In the genomic region with DNA sequence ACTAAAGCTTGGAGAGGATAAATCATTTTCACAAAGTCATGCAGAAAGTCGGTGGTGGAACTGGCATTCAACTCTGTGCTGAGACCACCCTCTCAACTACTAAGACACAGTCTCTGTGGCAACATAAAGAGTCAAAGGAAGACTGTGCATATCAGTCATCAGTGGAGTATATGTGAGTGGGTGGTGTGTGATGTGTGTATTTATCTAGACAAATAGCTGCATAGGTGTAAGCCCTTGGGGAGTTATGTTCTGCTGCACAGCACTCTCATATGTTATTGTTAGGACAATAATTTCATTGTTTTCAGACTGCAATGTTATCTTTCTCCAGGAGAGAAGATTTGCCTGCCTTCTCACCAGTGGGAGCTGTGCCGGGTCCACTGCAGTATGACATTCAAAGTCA, we compare ENCODE assay signal across 17 cellular contexts.
DNase-seq lines count a peak whose midpoint lies in the region; ATAC-seq and TF ChIP-seq lines count a peak whose summit lies in the region.
"Had no signal": no experiment of that assay in that cellular context is flagged by ENCODE, and none has a peak within 500 bp of the region (broad histone marks: within the 10 kb centered on the region; RNA-seq: fewer than 3 reads in every experiment).

No MANE protein-coding gene starts in this region.

- H3K9me3 ChIP-seq in HEK293 (ENCODE audit: control insufficient read depth, insufficient read depth, low read depth, low read length) = no peaks in the 10 kb centered on the region
- H3K9me3 ChIP-seq: HAP-1 had no signal

- peak; percentile 27 for ATAC-seq in activated CD8-positive, alpha-beta T cell treated with anti-CD3 and anti-CD28 coated beads for 36 hours
- ATAC-seq in activated CD8-positive, alpha-beta T cell treated with anti-CD3 and anti-CD28 coated beads, Interleukin-2, amount 10 ng/mL, durations not matched to agents 7 days and 5 days = no peak
- peak; percentile 79 for ATAC-seq in stimulated activated effector memory CD8-positive, alpha-beta T cell treated with anti-CD3 and anti-CD28 coated beads, Interleukin-12 subunit alpha, Interleukin-12 subunit beta, amount 100 ng/mL, for 72 hours
- no peak for ATAC-seq in HG03432 (IDR thresholded peaks at IDR 0.05; ENCODE audit: unreplicated experiment)

- intact Hi-C loops in activated CD8-positive, alpha-beta T cell treated with anti-CD3 and anti-CD28 coated beads for 36 hours (cut with micrococcal nuclease) = no loop called here

- H3K4me3 ChIP-seq in HEK293 (ENCODE audit: low read depth, low read length) = no peak overlapping the region
- H3K4me3 ChIP-seq: HAP-1 had no signal

- no peak for TF ChIP-seq CTCF in activated CD8-positive, alpha-beta T cell treated with anti-CD3 and anti-CD28 coated beads for 36 hours (IDR thresholded peaks at IDR 0.05)
- TF ChIP-seq CTCF in HEK293 (tag by site-specific recombination; IDR thresholded peaks at IDR 0.05) = no peak

- H3K9me3 Mint-ChIP-seq in activated CD8-positive, alpha-beta T cell treated with anti-CD3 and anti-CD28 coated beads for 36 hours = no peaks in the 10 kb centered on the region
- no peaks in the 10 kb centered on the region for H3K9me3 Mint-ChIP-seq in activated CD8-positive, alpha-beta T cell treated with anti-CD3 and anti-CD28 coated beads, Interleukin-2, amount 10 ng/mL, durations not matched to agents 7 days and 5 days (ENCODE audit: insufficient read depth)
- peaks cover 3% of the 10 kb centered on the region for H3K9me3 Mint-ChIP-seq in stimulated activated effector memory CD8-positive, alpha-beta T cell treated with anti-CD3 and anti-CD28 coated beads, Interleukin-12 subunit alpha, Interleukin-12 subunit beta, amount 100 ng/mL, for 72 hours

- no peak for DNase-seq in activated CD8-positive, alpha-beta T cell treated with anti-CD3 and anti-CD28 coated beads for 36 hours
- no peak for DNase-seq in activated CD8-positive, alpha-beta T cell treated with anti-CD3 and anti-CD28 coated beads, Interleukin-2, amount 10 ng/mL, durations not matched to agents 7 days and 5 days
- DNase-seq in NCI-H526 treated with DMSO at 0.1 percent for 48 hours (lab: John Stamatoyannopoulos, UW) (peak; percentile 96), HPDE6-E6E7 (ENCODE audit: extremely low spot score) (no peak)
- DNase-seq in stimulated activated effector memory CD8-positive, alpha-beta T cell treated with anti-CD3 and anti-CD28 coated beads, Interleukin-12 subunit alpha, Interleukin-12 subunit beta, amount 100 ng/mL, for 72 hours (ENCODE audit: low spot score in 2 of 2) = no peak
- DNase-seq: 8988T; C1 segment of cervical spinal cord; Calu3; CD4-positive, alpha-beta memory T cell; COR-L47; DMS53; DMS79 treated with DMSO at 0.1 percent for 48 hours; GF-D8; GOT3 had no signal

- H3K4me3 Mint-ChIP-seq in activated CD8-positive, alpha-beta T cell treated with anti-CD3 and anti-CD28 coated beads for 36 hours = no peak overlapping the region
- no peak overlapping the region for H3K4me3 Mint-ChIP-seq in activated CD8-positive, alpha-beta T cell treated with anti-CD3 and anti-CD28 coated beads, Interleukin-2, amount 10 ng/mL, durations not matched to agents 7 days and 5 days
- no peak overlapping the region for H3K4me3 Mint-ChIP-seq in stimulated activated effector memory CD8-positive, alpha-beta T cell treated with anti-CD3 and anti-CD28 coated beads, Interleukin-12 subunit alpha, Interleukin-12 subunit beta, amount 100 ng/mL, for 72 hours
- H3K4me3 Mint-ChIP-seq: CD4-positive, alpha-beta memory T cell had no signal

- no peak overlapping the region for H3K27ac ChIP-seq in HEK293 (ENCODE audit: extremely low read depth, low read depth, low read length)

- no peak overlapping the region for H3K27ac Mint-ChIP-seq in activated CD8-positive, alpha-beta T cell treated with anti-CD3 and anti-CD28 coated beads for 36 hours
- no peak overlapping the region for H3K27ac Mint-ChIP-seq in activated CD8-positive, alpha-beta T cell treated with anti-CD3 and anti-CD28 coated beads, Interleukin-2, amount 10 ng/mL, durations not matched to agents 7 days and 5 days
- H3K27ac Mint-ChIP-seq in stimulated activated effector memory CD8-positive, alpha-beta T cell treated with anti-CD3 and anti-CD28 coated beads, Interleukin-12 subunit alpha, Interleukin-12 subunit beta, amount 100 ng/mL, for 72 hours = no peak overlapping the region
- H3K27ac Mint-ChIP-seq: CD4-positive, alpha-beta memory T cell had no signal

- no peaks in the 10 kb centered on the region for H3K36me3 Mint-ChIP-seq in activated CD8-positive, alpha-beta T cell treated with anti-CD3 and anti-CD28 coated beads for 36 hours (ENCODE audit: low read depth)
- no peaks in the 10 kb centered on the region for H3K36me3 Mint-ChIP-seq in activated CD8-positive, alpha-beta T cell treated with anti-CD3 and anti-CD28 coated beads, Interleukin-2, amount 10 ng/mL, durations not matched to agents 7 days and 5 days (ENCODE audit: low read depth)
- no peaks in the 10 kb centered on the region for H3K36me3 Mint-ChIP-seq in stimulated activated effector memory CD8-positive, alpha-beta T cell treated with anti-CD3 and anti-CD28 coated beads, Interleukin-12 subunit alpha, Interleukin-12 subunit beta, amount 100 ng/mL, for 72 hours
- H3K36me3 Mint-ChIP-seq: CD4-positive, alpha-beta memory T cell had no signal

- POLR2A ChIA-PET in activated CD8-positive, alpha-beta T cell treated with anti-CD3 and anti-CD28 coated beads for 36 hours (lab: Charles Lee) = no interaction called here
- POLR2A ChIA-PET in activated CD8-positive, alpha-beta T cell treated with anti-CD3 and anti-CD28 coated beads, Interleukin-2, amount 10 ng/mL, durations not matched to agents 7 days and 5 days (lab: Charles Lee) = no interaction called here
- POLR2A ChIA-PET in HEK293 (lab: Yijun Ruan, JAX) = no interaction called here

- no peaks in the 10 kb centered on the region for H3K4me1 Mint-ChIP-seq in activated CD8-positive, alpha-beta T cell treated with anti-CD3 and anti-CD28 coated beads for 36 hours (ENCODE audit: low read depth)
- H3K4me1 Mint-ChIP-seq in activated CD8-positive, alpha-beta T cell treated with anti-CD3 and anti-CD28 coated beads, Interleukin-2, amount 10 ng/mL, durations not matched to agents 7 days and 5 days (ENCODE audit: low read depth) = no peaks in the 10 kb centered on the region
- no peaks in the 10 kb centered on the region for H3K4me1 Mint-ChIP-seq in stimulated activated effector memory CD8-positive, alpha-beta T cell treated with anti-CD3 and anti-CD28 coated beads, Interleukin-12 subunit alpha, Interleukin-12 subunit beta, amount 100 ng/mL, for 72 hours
- H3K4me1 Mint-ChIP-seq: CD4-positive, alpha-beta memory T cell had no signal

- peaks cover 2% of the 10 kb centered on the region for H3K27me3 Mint-ChIP-seq in activated CD8-positive, alpha-beta T cell treated with anti-CD3 and anti-CD28 coated beads for 36 hours
- peaks cover 4% of the 10 kb centered on the region for H3K27me3 Mint-ChIP-seq in activated CD8-positive, alpha-beta T cell treated with anti-CD3 and anti-CD28 coated beads, Interleukin-2, amount 10 ng/mL, durations not matched to agents 7 days and 5 days (ENCODE audit: low read depth)

- no peaks in the 10 kb centered on the region for H3K36me3 ChIP-seq in HEK293 (ENCODE audit: control insufficient read depth in 2 of 2, insufficient read depth in 1 of 2, low read length in 2 of 2)
- H3K36me3 ChIP-seq: HAP-1 had no signal

- peaks cover 25% of the 10 kb centered on the region for H3K4me1 ChIP-seq in HEK293 (ENCODE audit: control insufficient read depth, insufficient read depth, low read length)
- H3K4me1 ChIP-seq: HAP-1 had no signal

- CTCF ChIA-PET in activated CD8-positive, alpha-beta T cell treated with anti-CD3 and anti-CD28 coated beads for 36 hours (lab: Charles Lee) = interaction anchor here (1.1 to 1.7 kb wide), 3 partner anchors 9 to 196 kb away, joined by 3 to 5 read pairs (median 5); no protein-coding TSS in a partner anchor
- CTCF ChIA-PET in activated CD8-positive, alpha-beta T cell treated with anti-CD3 and anti-CD28 coated beads, Interleukin-2, amount 10 ng/mL, durations not matched to agents 7 days and 5 days (lab: Charles Lee) = interaction anchor here (0.6 to 1.0 kb wide), 4 partner anchors 32 to 138 kb away, joined by 3 read pairs; no protein-coding TSS in a partner anchor
- CTCF ChIA-PET in HEK293 (lab: Yijun Ruan, JAX) = interaction anchor here (0.7 kb wide), 1 partner anchor 7 kb away, joined by 4 read pairs; no protein-coding TSS in a partner anchor

TF ChIP-seq in HEK293, 187 proteins besides CTCF, POLR2A, EP300 and RAD21:
- TF ChIP-seq EGR2 (tag by site-specific recombination; IDR thresholded peaks at IDR 0.05; ENCODE audit: low read depth) (peak; percentile 38), ZFHX2 (tag by site-specific recombination; conservative IDR thresholded peaks at IDR 0.05) (peak; percentile 33; the same call in 1 of the 2 replicates), ZNF707 (tag by site-specific recombination; IDR thresholded peaks at IDR 0.05) (no peak)

Comparison
In these comparisons a context has a peak if more than half of its experiments do, and no peak if none do; other contexts are left out.
1. ATAC-seq: peak in activated CD8-positive, alpha-beta T cell treated with anti-CD3 and anti-CD28 coated beads for 36 hours (single experiment) and stimulated activated effector memory CD8-positive, alpha-beta T cell treated with anti-CD3 and anti-CD28 coated beads, Interleukin-12 subunit alpha, Interleukin-12 subunit beta, amount 100 ng/mL, for 72 hours (single experiment); none in activated CD8-positive, alpha-beta T cell treated with anti-CD3 and anti-CD28 coated beads, Interleukin-2, amount 10 ng/mL, durations not matched to agents 7 days and 5 days (single experiment) and HG03432 (single experiment).